ENCODE assay signal across 9 cellular contexts in genomic region chr5:79255786-79256557, GRCh38. TPM values are rescaled to one million over a fixed set of nuclear protein-coding genes. Genes with fewer than 3 reads are reported as not detected.
DNase-seq lines count a peak whose midpoint lies in the region; ATAC-seq and TF ChIP-seq lines count a peak whose summit lies in the region.
"Had no signal": no experiment of that assay in that cellular context is flagged by ENCODE, and none has a peak within 500 bp of the region (broad histone marks: within the 10 kb centered on the region; RNA-seq: fewer than 3 reads in every experiment).

No MANE protein-coding gene starts in this region.

- H3K27ac ChIP-seq in colonic mucosa (no peak overlapping the region), neuronal stem cell (replicated peaks; ENCODE audit: low read length) (no peak overlapping the region)
- H3K27ac ChIP-seq: skin epidermis had no signal

- no CpG with 5 or more reads among the region's 5 CpGs for WGBS in neuronal stem cell (ENCODE audit: extremely low coverage in 2 of 2, insufficient read length in 2 of 2, insufficient replicate concordance in 1 of 2), 2 donors

- peaks cover 11% of the 10 kb centered on the region for H3K79me1 ChIP-seq in neuronal stem cell (ENCODE audit: low read depth, low read length)

- H2BK12ac ChIP-seq in neuronal stem cell (ENCODE audit: low read length), result no peak overlapping the region

- H2BK5ac ChIP-seq in neuronal stem cell (ENCODE audit: low read length), result no peak overlapping the region

- ATAC-seq in GM19025 (IDR thresholded peaks at IDR 0.05; ENCODE audit: low read depth, unreplicated experiment) (peak; percentile 82), HG03025 (IDR thresholded peaks at IDR 0.05; ENCODE audit: low FRiP score, unreplicated experiment) (no peak), GM21390 (IDR thresholded peaks at IDR 0.05; ENCODE audit: unreplicated experiment) (no peak)

- H3K4me3 ChIP-seq in colonic mucosa (no peak overlapping the region), neuronal stem cell (ENCODE audit: low read length in 2 of 2) (no peak overlapping the region)
- H3K4me3 ChIP-seq: skin epidermis had no signal

- DNase-seq in NCI-H1092 treated with DMSO at 0.1 percent for 48 hours (lab: John Stamatoyannopoulos, UW) (peak; percentile 1), NCI-H1092 (lab: John Stamatoyannopoulos, UW) (no peak), HuH-7.5 (ENCODE audit: low spot score) (peak; percentile 18), colonic mucosa (peak; percentile 35), neuronal stem cell (ENCODE audit: low spot score) (peak; percentile 21)

- no peak overlapping the region for H2BK120ac ChIP-seq in neuronal stem cell (ENCODE audit: low read depth, low read length)

- H3K14ac ChIP-seq in neuronal stem cell (ENCODE audit: low read length), result no peak overlapping the region

- peak overlapping the region; percentile 13 for H3K23ac ChIP-seq in neuronal stem cell (ENCODE audit: low read depth, low read length, poor library complexity)

- H3K18ac ChIP-seq in neuronal stem cell (ENCODE audit: low read length), result no peak overlapping the region

- H3K27me3 ChIP-seq in colonic mucosa, result no peaks in the 10 kb centered on the region
- no peaks in the 10 kb centered on the region for H3K27me3 ChIP-seq in neuronal stem cell (ENCODE audit: control insufficient read depth in 3 of 3, insufficient read depth in 3 of 3, low read depth in 1 of 3, low read length in 3 of 3)

- TF ChIP-seq CTCF in colonic mucosa (IDR thresholded peaks at IDR 0.05), result peak; percentile 52

- H2AK5ac ChIP-seq in neuronal stem cell (ENCODE audit: low read depth, low read length), result no peak overlapping the region

- no peak overlapping the region for H2BK15ac ChIP-seq in neuronal stem cell (ENCODE audit: low read length)

- H3K4me1 ChIP-seq in colonic mucosa, result no peaks in the 10 kb centered on the region
- H3K4me1 ChIP-seq in neuronal stem cell (ENCODE audit: control insufficient read depth in 2 of 2, insufficient read depth in 1 of 2, low read depth in 1 of 2, low read length in 2 of 2), result peaks cover 0 to 2% of the 10 kb centered on the region in 2 donors

- no peak overlapping the region for H3K9ac ChIP-seq in colonic mucosa (ENCODE audit: low read depth in 2 of 2, low read length in 2 of 2)
- H3K9ac ChIP-seq in neuronal stem cell (ENCODE audit: low read depth, low read length, poor library complexity), result no peak overlapping the region

- intact Hi-C loops in colonic mucosa (cut with DNase I), result no loop called here

- H3K9me3 ChIP-seq in colonic mucosa (no peaks in the 10 kb centered on the region), neuronal stem cell (replicated peaks in 1 of 2; ENCODE audit: control insufficient read depth in 2 of 2, insufficient read depth in 1 of 2, low read depth in 1 of 2, low read length in 2 of 2) (no peaks in the 10 kb centered on the region)

- H3K36me3 ChIP-seq in colonic mucosa (no peaks in the 10 kb centered on the region), neuronal stem cell (replicated peaks in 1 of 2; ENCODE audit: control insufficient read depth in 2 of 2, insufficient read depth in 2 of 2, low read length in 2 of 2) (no peaks in the 10 kb centered on the region)

- H4K8ac ChIP-seq in neuronal stem cell (ENCODE audit: low read depth, low read length), result no peak overlapping the region

- no peak overlapping the region for H3K4ac ChIP-seq in neuronal stem cell (ENCODE audit: low read length)

- H2AFZ ChIP-seq in neuronal stem cell (ENCODE audit: low read length), result no peak overlapping the region

- no peak overlapping the region for H3K4me2 ChIP-seq in neuronal stem cell (ENCODE audit: insufficient read depth, low read length, poor library complexity, severe bottlenecking)

- no peak overlapping the region for H4K91ac ChIP-seq in neuronal stem cell (ENCODE audit: low read depth, low read length, poor library complexity)

RNA-seq across cellular contexts. Expression of gene JMY, which starts 20.0 kb away (rescaled TPM):
- 1 to 10 TPM; 4.7 to 8.0 TPM for total RNA-seq in colonic mucosa
- polyA plus RNA-seq in neuronal stem cell (2013, experiment 1 of 2), result 4.2 TPM
- 4.4 TPM for polyA plus RNA-seq in neuronal stem cell (2013, experiment 2 of 2)
